In genomic region chr5:78647411-78647818, GRCh38 we compare ENCODE assay signal across 8 cellular contexts. TPM values are rescaled to one million over a fixed set of nuclear protein-coding genes. Genes with fewer than 3 reads are reported as not detected.
DNase-seq lines count a peak whose midpoint lies in the region; ATAC-seq and TF ChIP-seq lines count a peak whose summit lies in the region.

No MANE protein-coding gene starts in this region.

- peaks cover 17% of the 10 kb centered on the region for H3K79me1 ChIP-seq in mesenchymal stem cell (replicated peaks; ENCODE audit: low read length, poor library complexity, severe bottlenecking)

- H3K27ac Mint-ChIP-seq in chondrocyte (ENCODE audit: unreplicated experiment) = peak overlapping the region; percentile 96

- ATAC-seq in HG03521 (IDR thresholded peaks at IDR 0.05; ENCODE audit: unreplicated experiment) (no peak), GM21423 (IDR thresholded peaks at IDR 0.05; ENCODE audit: unreplicated experiment) (no peak)

- H4K20me1 ChIP-seq in OCI-LY3 (ENCODE audit: insufficient read depth, low read length) = no peaks in the 10 kb centered on the region

- H2BK5ac ChIP-seq in mesenchymal stem cell (ENCODE audit: low read depth, low read length, poor library complexity, severe bottlenecking) = no peak overlapping the region

- TF ChIP-seq CTCF in OCI-LY3 (IDR thresholded peaks at IDR 0.05; ENCODE audit: low read depth, low read length) (no peak), chondrocyte (IDR thresholded peaks at IDR 0.05) (no peak)

- H2AFZ ChIP-seq in OCI-LY3 (ENCODE audit: low read depth, low read length) = no peak overlapping the region
- no peak overlapping the region for H2AFZ ChIP-seq in mesenchymal stem cell (ENCODE audit: low read depth, low read length)

- H3K4me1 Mint-ChIP-seq in chondrocyte (ENCODE audit: low read depth) = peaks cover 55% of the 10 kb centered on the region

- H3K27me3 ChIP-seq in OCI-LY3 (ENCODE audit: low read depth, low read length) (peaks cover 13% of the 10 kb centered on the region), mesenchymal stem cell (ENCODE audit: control insufficient read depth in 1 of 2, insufficient read depth in 1 of 2, low read length in 2 of 2) (no peaks in the 10 kb centered on the region)

- no peak overlapping the region for H3K4ac ChIP-seq in mesenchymal stem cell (ENCODE audit: low read depth in 1 of 2, low read length in 2 of 2)

- no peaks in the 10 kb centered on the region for H3K27me3 Mint-ChIP-seq in chondrocyte (ENCODE audit: low read depth)

- H3K23ac ChIP-seq in mesenchymal stem cell (ENCODE audit: low read length in 2 of 2) = no peak overlapping the region

- no peak overlapping the region for H4K91ac ChIP-seq in mesenchymal stem cell (ENCODE audit: low read length)

- H3K27ac ChIP-seq in OCI-LY3 (ENCODE audit: low read length) (no peak overlapping the region), mesenchymal stem cell (ENCODE audit: low read length, poor library complexity, severe bottlenecking) (no peak overlapping the region), urinary bladder (ENCODE audit: low read depth) (peak overlapping the region; percentile 95)

- H3K4me3 Mint-ChIP-seq in chondrocyte (ENCODE audit: unreplicated experiment) = peak overlapping the region; percentile 96

- H4K8ac ChIP-seq in mesenchymal stem cell (ENCODE audit: low read length) = no peak overlapping the region

- H3K36me3 ChIP-seq in OCI-LY3 (replicated peaks; ENCODE audit: low read depth, low read length) (no peaks in the 10 kb centered on the region), mesenchymal stem cell (ENCODE audit: control insufficient read depth in 1 of 2, insufficient read depth in 2 of 2, low read depth in 1 of 2, low read length in 2 of 2) (peaks cover 0 to 20% of the 10 kb centered on the region in 2 experiments), urinary bladder (ENCODE audit: insufficient read depth) (no peaks in the 10 kb centered on the region)

- DNase-seq in activated CD8-positive, alpha-beta memory T cell treated with anti-CD3 and anti-CD28 coated beads for 24 hours = peak; percentile 59
- no peak for DNase-seq in activated CD8-positive, alpha-beta memory T cell treated with anti-CD3 and anti-CD28 coated beads, Interleukin-2, amount 50 U/mL, for 48 hours
- DNase-seq in chondrocyte (ENCODE audit: low spot score) = no peak
- peak; percentile 54 for DNase-seq in mesenchymal stem cell

- no peak overlapping the region for H3K9ac ChIP-seq in OCI-LY3 (ENCODE audit: low read length)
- H3K9ac ChIP-seq in mesenchymal stem cell (ENCODE audit: low read length) = peak overlapping the region; percentile 93

- H3K4me3 ChIP-seq in OCI-LY3 (ENCODE audit: low read length) = peak overlapping the region; percentile 94
- peak overlapping the region; percentile 72 to 85 for H3K4me3 ChIP-seq in mesenchymal stem cell (ENCODE audit: insufficient read depth in 1 of 2, low read depth in 1 of 2, low read length in 2 of 2)
- H3K4me3 ChIP-seq in urinary bladder (ENCODE audit: low read depth, low read length) = peak overlapping the region; percentile 95

- no peaks in the 10 kb centered on the region for H3K9me3 ChIP-seq in OCI-LY3 (ENCODE audit: insufficient read depth, low read length)
- H3K9me3 ChIP-seq in mesenchymal stem cell (ENCODE audit: control insufficient read depth, low read length) = no peaks in the 10 kb centered on the region

- H3K36me3 Mint-ChIP-seq in chondrocyte (ENCODE audit: low read depth) = peaks cover 7% of the 10 kb centered on the region

- H3K79me2 ChIP-seq in OCI-LY3 (ENCODE audit: low read length) = no peaks in the 10 kb centered on the region

- H2AK5ac ChIP-seq in mesenchymal stem cell (ENCODE audit: low read length, severe bottlenecking) = no peak overlapping the region

- whole genome bisulfite sequencing in mesenchymal stem cell = 0% methylated on average over 13 of the region's 17 CpGs
- WGBS in urinary bladder = 5% methylated on average over 17 of the region's 17 CpGs

- H3K4me2 ChIP-seq in OCI-LY3 (ENCODE audit: low read length) (peak overlapping the region; percentile 93), mesenchymal stem cell (ENCODE audit: low read length, poor library complexity, severe bottlenecking) (peak overlapping the region; percentile 98)

- no peaks in the 10 kb centered on the region for H3K9me3 Mint-ChIP-seq in chondrocyte (ENCODE audit: low read depth)

- no peak overlapping the region for H2BK12ac ChIP-seq in mesenchymal stem cell (ENCODE audit: low read length in 2 of 2)

- H3K4me1 ChIP-seq in OCI-LY3 (ENCODE audit: low read length) = peaks cover 6% of the 10 kb centered on the region
- H3K4me1 ChIP-seq in mesenchymal stem cell (ENCODE audit: control insufficient read depth, insufficient read depth, low read depth, low read length) = peaks cover 10% of the 10 kb centered on the region
- no peaks in the 10 kb centered on the region for H3K4me1 ChIP-seq in urinary bladder (ENCODE audit: insufficient read depth)

- H2BK120ac ChIP-seq in mesenchymal stem cell (ENCODE audit: low read depth, low read length) = no peak overlapping the region

- no peak overlapping the region for H2BK15ac ChIP-seq in mesenchymal stem cell (ENCODE audit: low read depth, poor library complexity, severe bottlenecking)

- H3K18ac ChIP-seq in mesenchymal stem cell (ENCODE audit: low read depth in 1 of 2, low read length in 2 of 2) = peak overlapping the region in 1 of 2 experiments; percentile 50

- no peak overlapping the region for H3K14ac ChIP-seq in mesenchymal stem cell (ENCODE audit: low read length in 2 of 2)

RNA-seq across cellular contexts. Expression of gene LHFPL2, which starts 1.2 kb away (rescaled TPM):
- total RNA-seq in chondrocyte (45.4 to 49.6 TPM (median 49.4 TPM) in 3 replicates), urinary bladder (146 TPM)
- 13.5 TPM for polyA plus RNA-seq in mesenchymal stem cell (2013, experiment 1 of 2)
- polyA plus RNA-seq in mesenchymal stem cell (2013, experiment 2 of 2) = 11.5 TPM
- 19.2 TPM for polyA plus RNA-seq in urinary bladder

Comparison
In these comparisons a context has a peak if more than half of its experiments do, and no peak if none do; other contexts are left out.
1. DNase-seq: peak in activated CD8-positive, alpha-beta memory T cell treated with anti-CD3 and anti-CD28 coated beads for 24 hours (single experiment) and mesenchymal stem cell (single experiment); none in activated CD8-positive, alpha-beta memory T cell treated with anti-CD3 and anti-CD28 coated beads, Interleukin-2, amount 50 U/mL, for 48 hours (single experiment) and chondrocyte (single experiment).
2. Peak in every context shown above with its lines, with median percentiles within 50 percentile points of each other: H3K4me3 ChIP-seq.